In genomic region chr3:60641354-60641753, GRCh38 we compare ENCODE assay signal across 37 cellular contexts.
"Had no signal": no experiment of that assay in that cellular context is flagged by ENCODE, and none has a peak within 500 bp of the region (broad histone marks: within the 10 kb centered on the region; RNA-seq: fewer than 3 reads in every experiment).

No MANE protein-coding gene starts in this region.

- H3K36me3 Mint-ChIP-seq: activated CD4-positive, alpha-beta memory T cell treated with anti-CD3 and anti-CD28 coated beads for 36 hours; activated naive CD4-positive, alpha-beta T cell treated with anti-CD3 and anti-CD28 coated beads, Interleukin-2, amount 50 U/mL, for 72 hours; activated naive CD8-positive, alpha-beta T cell treated with anti-CD3 and anti-CD28 coated beads for 36 hours; brain had no signal

- ATAC-seq: activated CD8-positive, alpha-beta T cell treated with anti-CD3 and anti-CD28 coated beads for 36 hours; activated naive CD4-positive, alpha-beta T cell treated with anti-CD3 and anti-CD28 coated beads, Interleukin-2, amount 50 U/mL, for 72 hours; activated T-cell treated with anti-CD3 and anti-CD28 coated beads, Interleukin-2, amount 50 U/mL, for 4 hours; activated T-cell treated with anti-CD3 and anti-CD28 coated beads, Interleukin-2, amount 50 U/mL, for 72 hours; activated T-helper 17 cell treated with anti-CD3 and anti-CD28 coated beads, Interleukin-2, amount 50 U/mL, for 72 hours had no signal

- H3K27me3 Mint-ChIP-seq: activated B cell treated with CpG ODN at 0.5 μM for 24 hours; activated CD4-positive, alpha-beta memory T cell treated with anti-CD3 and anti-CD28 coated beads for 36 hours; activated CD4-positive, alpha-beta T cell treated with anti-CD3 and anti-CD28 coated beads, Interleukin-2, amount 10 ng/mL, durations not matched to agents 24 days and 14 days; activated CD8-positive, alpha-beta T cell treated with anti-CD3 and anti-CD28 coated beads for 36 hours; activated naive CD8-positive, alpha-beta T cell treated with anti-CD3 and anti-CD28 coated beads for 36 hours; activated T-helper 17 cell treated with anti-CD3 and anti-CD28 coated beads, Interleukin-2, amount 50 U/mL, for 72 hours; central memory CD8-positive, alpha-beta T cell had no signal

- H3K9me3 Mint-ChIP-seq: activated B cell treated with CpG ODN at 0.5 μM for 24 hours; activated CD4-positive, alpha-beta memory T cell treated with anti-CD3 and anti-CD28 coated beads for 36 hours; activated CD4-positive, alpha-beta T cell treated with anti-CD3 and anti-CD28 coated beads, Interleukin-2, amount 10 ng/mL, durations not matched to agents 24 days and 14 days; activated naive CD4-positive, alpha-beta T cell treated with anti-CD3 and anti-CD28 coated beads for 36 hours; activated naive CD8-positive, alpha-beta T cell treated with anti-CD3 and anti-CD28 coated beads for 36 hours; activated T-cell treated with anti-CD3 and anti-CD28 coated beads, Interleukin-2, amount 50 U/mL, for 4 hours; activated T-cell treated with anti-CD3 and anti-CD28 coated beads, Interleukin-2, amount 50 U/mL, for 72 hours; activated T-helper 17 cell treated with anti-CD3 and anti-CD28 coated beads, Interleukin-2, amount 50 U/mL, for 72 hours; T-helper 2 cell treated with Interferon-gamma antibody and Interleukin-4, amounts not matched to agents 5 μg/mL and 100 μg/mL, for 36 hours had no signal

- H3K36me3 ChIP-seq: ascending aorta, cardiac muscle cell had no signal

- H3K9me3 ChIP-seq: ascending aorta had no signal

- H3K27me3 ChIP-seq: ascending aorta, cardiac muscle cell had no signal

- H3K27ac ChIP-seq: ascending aorta, cardiac muscle cell had no signal

- DNase-seq: activated B cell treated with CpG ODN at 0.5 μM for 24 hours; activated CD4-positive, alpha-beta memory T cell treated with anti-CD3 and anti-CD28 coated beads for 36 hours; activated CD4-positive, alpha-beta T cell treated with anti-CD3 and anti-CD28 coated beads for 4 hours; activated CD4-positive, alpha-beta T cell treated with anti-CD3 and anti-CD28 coated beads, Interleukin-2, amount 50 U/mL, for 1 hour; activated CD4-positive, alpha-beta T cell treated with anti-CD3 and anti-CD28 coated beads, Interleukin-2, amount 50 U/mL, for 4 hours; activated CD4-positive, CD25-positive, alpha-beta regulatory T cell treated with anti-CD3 and anti-CD28 coated beads, Interleukin-2, amount 50 U/mL, for 72 hours; activated CD8-positive, alpha-beta memory T cell treated with anti-CD3 and anti-CD28 coated beads, Interleukin-2, amount 50 U/mL, for 4 hours; activated CD8-positive, alpha-beta T cell treated with anti-CD3 and anti-CD28 coated beads for 36 hours; activated effector memory CD4-positive, alpha-beta T cell treated with anti-CD3 and anti-CD28 coated beads, Interleukin-2, amount 50 U/mL, for 16 hours; activated gamma-delta T cell treated with Interleukin-2 at 50 U/mL for 16 hours; activated naive CD4-positive, alpha-beta T cell; activated naive CD4-positive, alpha-beta T cell treated with anti-CD3 and anti-CD28 coated beads for 36 hours; activated naive CD4-positive, alpha-beta T cell treated with anti-CD3 and anti-CD28 coated beads, Interleukin-2, amount 50 U/mL, for 16 hours; activated naive CD8-positive, alpha-beta T cell treated with anti-CD3 and anti-CD28 coated beads for 36 hours; activated T-cell treated with anti-CD3 and anti-CD28 coated beads for 4 hours; activated T-cell treated with anti-CD3 and anti-CD28 coated beads, Interleukin-2, amount 50 U/mL, for 1 hour; activated T-cell treated with anti-CD3 and anti-CD28 coated beads, Interleukin-2, amount 50 U/mL, for 4 hours; activated T-cell treated with anti-CD3 and anti-CD28 coated beads, Interleukin-2, amount 50 U/mL, for 72 hours; amygdala; anterior cingulate cortex; caudate nucleus; cerebellar nuclear complex; T-helper 1 cell; T-helper 2 cell; T-helper 9 cell had no signal

- H3K4me3 ChIP-seq: ascending aorta, cardiac muscle cell had no signal

- FAIRE-seq: bronchial epithelial cell, TTC549 had no signal

- H3K4me1 Mint-ChIP-seq: activated B cell treated with CpG ODN at 0.5 μM for 24 hours; activated CD4-positive, alpha-beta T cell treated with anti-CD3 and anti-CD28 coated beads, Interleukin-2, amount 10 ng/mL, durations not matched to agents 24 days and 14 days; activated naive CD8-positive, alpha-beta T cell treated with anti-CD3 and anti-CD28 coated beads for 36 hours; activated T-helper 17 cell treated with anti-CD3 and anti-CD28 coated beads, Interleukin-2, amount 50 U/mL, for 72 hours; central memory CD8-positive, alpha-beta T cell had no signal

- H3K27ac Mint-ChIP-seq: activated B cell treated with CpG ODN at 0.5 μM for 24 hours; activated CD4-positive, alpha-beta memory T cell treated with anti-CD3 and anti-CD28 coated beads for 36 hours; activated CD4-positive, alpha-beta T cell treated with anti-CD3 and anti-CD28 coated beads, Interleukin-2, amount 10 ng/mL, durations not matched to agents 24 days and 14 days; activated CD8-positive, alpha-beta T cell treated with anti-CD3 and anti-CD28 coated beads for 36 hours; activated naive CD4-positive, alpha-beta T cell treated with anti-CD3 and anti-CD28 coated beads for 36 hours; activated naive CD4-positive, alpha-beta T cell treated with anti-CD3 and anti-CD28 coated beads, Interleukin-2, amount 50 U/mL, for 72 hours; activated naive CD8-positive, alpha-beta T cell treated with anti-CD3 and anti-CD28 coated beads for 36 hours; activated T-cell treated with anti-CD3 and anti-CD28 coated beads, Interleukin-2, amount 50 U/mL, for 72 hours; activated T-helper 1 cell treated with anti-CD3 and anti-CD28 coated beads, Interleukin-12 subunit alpha, Interleukin-12 subunit beta, Interleukin-2, Interleukin-4 antibody, amounts not matched to agents 30 ng/mL and 10 ng/mL and 1 ng/mL, durations not matched to agents 14 hours and 24 hours and 36 hours; activated T-helper 17 cell treated with anti-CD3 and anti-CD28 coated beads, Interleukin-2, amount 50 U/mL, for 72 hours; brain; T-helper 1 cell treated with Interleukin-12 subunit alpha and Interleukin-12 subunit beta and Interleukin-4 antibody, amounts not matched to agents 30 μg/mL and 1 μg/mL, for 36 hours; T-helper 2 cell treated with Interferon-gamma antibody and Interleukin-4, amounts not matched to agents 5 μg/mL and 100 μg/mL, for 36 hours had no signal

- H3K4me3 Mint-ChIP-seq: activated B cell treated with CpG ODN at 0.5 μM for 24 hours; activated CD4-positive, alpha-beta memory T cell treated with anti-CD3 and anti-CD28 coated beads for 36 hours; activated CD4-positive, alpha-beta T cell treated with anti-CD3 and anti-CD28 coated beads, Interleukin-2, amount 10 ng/mL, durations not matched to agents 24 days and 14 days; activated CD8-positive, alpha-beta T cell treated with anti-CD3 and anti-CD28 coated beads for 36 hours; activated naive CD4-positive, alpha-beta T cell treated with anti-CD3 and anti-CD28 coated beads for 36 hours; activated naive CD8-positive, alpha-beta T cell treated with anti-CD3 and anti-CD28 coated beads for 36 hours; activated T-cell treated with anti-CD3 and anti-CD28 coated beads, Interleukin-2, amount 50 U/mL, for 4 hours; activated T-cell treated with anti-CD3 and anti-CD28 coated beads, Interleukin-2, amount 50 U/mL, for 72 hours; activated T-helper 1 cell treated with anti-CD3 and anti-CD28 coated beads, Interleukin-12 subunit alpha, Interleukin-12 subunit beta, Interleukin-2, Interleukin-4 antibody, amounts not matched to agents 30 ng/mL and 10 ng/mL and 1 ng/mL, durations not matched to agents 14 hours and 24 hours and 36 hours; activated T-helper 17 cell treated with anti-CD3 and anti-CD28 coated beads, Interleukin-2, amount 50 U/mL, for 72 hours; brain; central memory CD8-positive, alpha-beta T cell; T-helper 1 cell treated with Interleukin-12 subunit alpha and Interleukin-12 subunit beta and Interleukin-4 antibody, amounts not matched to agents 30 μg/mL and 1 μg/mL, for 36 hours; T-helper 2 cell treated with Interferon-gamma antibody and Interleukin-4, amounts not matched to agents 5 μg/mL and 100 μg/mL, for 36 hours had no signal
